ENCODE assay signal across 14 cellular contexts in the genomic region with DNA sequence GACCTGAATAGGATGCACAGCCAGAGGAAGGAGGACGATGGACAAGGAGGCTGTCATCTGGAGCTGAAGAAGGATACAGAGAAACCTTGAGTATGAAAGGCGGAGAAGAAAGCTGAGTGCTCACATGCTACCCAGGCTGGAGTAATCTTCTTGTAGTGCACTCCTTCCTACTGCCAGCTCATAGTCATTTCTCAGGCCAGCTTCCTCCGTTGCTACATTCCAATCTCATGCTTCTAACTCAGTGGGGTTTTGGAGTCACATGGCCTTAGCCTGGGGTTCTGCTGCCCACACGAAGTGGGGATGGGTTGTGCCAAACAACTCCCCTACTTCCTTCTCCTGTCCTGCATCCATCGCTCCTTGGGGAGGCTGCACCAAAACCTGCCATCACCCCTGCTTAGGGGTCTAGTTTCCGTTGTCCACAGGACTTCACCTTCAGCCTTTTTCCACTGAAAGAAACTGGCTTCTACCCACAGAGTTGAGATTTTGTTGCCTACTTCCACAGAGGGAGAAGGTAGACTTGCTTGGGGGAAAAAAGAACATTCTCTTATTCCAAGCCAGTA.
"Had no signal": no experiment of that assay in that cellular context is flagged by ENCODE, and none has a peak within 500 bp of the region (broad histone marks: within the 10 kb centered on the region; RNA-seq: fewer than 3 reads in every experiment).

No MANE protein-coding gene starts in this region.

- H3K9me3 ChIP-seq: ascending aorta, prostate gland, spleen, tibial artery had no signal

- ATAC-seq: activated naive CD8-positive, alpha-beta T cell treated with anti-CD3 and anti-CD28 coated beads, Interleukin-2, amount 50 U/mL, for 24 hours; natural killer cell treated with Interleukin-12 subunit alpha and Interleukin-12 subunit beta and Interleukin-15 and Interleukin-18, amount 100 ng/mL, for 72 hours; sciatic nerve had no signal

- H3K4me1 ChIP-seq: ascending aorta, prostate gland, spleen, tibial artery had no signal

- H3K27me3 ChIP-seq: ascending aorta, tibial artery had no signal

- DNase-seq: activated CD4-positive, alpha-beta T cell treated with anti-CD3 and anti-CD28 coated beads, Interleukin-2, amount 50 U/mL, for 1 hour; activated CD4-positive, CD25-positive, alpha-beta regulatory T cell; activated CD8-positive, alpha-beta memory T cell treated with anti-CD3 and anti-CD28 coated beads for 24 hours; activated naive CD4-positive, alpha-beta T cell treated with anti-CD3 and anti-CD28 coated beads for 36 hours; activated naive CD8-positive, alpha-beta T cell treated with anti-CD3 and anti-CD28 coated beads, Interleukin-2, amount 50 U/mL, for 24 hours; effector memory CD4-positive, alpha-beta T cell; glutamatergic neuron; occipital lobe; spleen; tibial artery had no signal

- H3K4me3 ChIP-seq: ascending aorta, prostate gland, spleen, tibial artery had no signal

- H3K27ac ChIP-seq: ascending aorta, prostate gland, spleen, tibial artery had no signal

- H3K36me3 ChIP-seq: ascending aorta, prostate gland, spleen, tibial artery had no signal
